In genomic region chr22:23790819-23791736, GRCh38 we compare ENCODE assay signal across 1 cellular context.
TF ChIP-seq lines count a peak whose summit lies in the region.

No MANE protein-coding gene starts in this region.

TF ChIP-seq in GM23338, 12 proteins besides CTCF, POLR2A, EP300 and RAD21 (continued from another document):
- no peak for TF ChIP-seq ZNF462 (CRISPR knock-in tag; IDR thresholded peaks at IDR 0.05)
- TF ChIP-seq EZH2 (IDR thresholded peaks at IDR 0.05; ENCODE audit: low read depth, unreplicated experiment): no peak
- no peak for TF ChIP-seq ZNF331 (CRISPR knock-in tag; IDR thresholded peaks at IDR 0.05; ENCODE audit: low read depth)
- no peak for TF ChIP-seq POLR2AphosphoS5 (IDR thresholded peaks at IDR 0.05; ENCODE audit: low read depth)
- TF ChIP-seq JUNB (IDR thresholded peaks at IDR 0.05; ENCODE audit: unreplicated experiment): no peak
- TF ChIP-seq, protein P1, sequence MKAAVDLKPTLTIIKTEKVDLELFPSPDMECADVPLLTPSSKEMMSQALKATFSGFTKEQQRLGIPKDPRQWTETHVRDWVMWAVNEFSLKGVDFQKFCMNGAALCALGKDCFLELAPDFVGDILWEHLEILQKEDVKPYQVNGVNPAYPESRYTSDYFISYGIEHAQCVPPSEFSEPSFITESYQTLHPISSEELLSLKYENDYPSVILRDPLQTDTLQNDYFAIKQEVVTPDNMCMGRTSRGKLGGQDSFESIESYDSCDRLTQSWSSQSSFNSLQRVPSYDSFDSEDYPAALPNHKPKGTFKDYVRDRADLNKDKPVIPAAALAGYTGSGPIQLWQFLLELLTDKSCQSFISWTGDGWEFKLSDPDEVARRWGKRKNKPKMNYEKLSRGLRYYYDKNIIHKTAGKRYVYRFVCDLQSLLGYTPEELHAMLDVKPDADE (IDR thresholded peaks at IDR 0.05): no peak
- TF ChIP-seq CREB1 (CRISPR knock-in tag; IDR thresholded peaks at IDR 0.05; ENCODE audit: low read depth): no peak
